In genomic region chr16:3180445-3180878, GRCh38 we compare ENCODE assay signal across 18 cellular contexts. TPM values are rescaled to one million over a fixed set of nuclear protein-coding genes. Genes with fewer than 3 reads are reported as not detected.
DNase-seq lines count a peak whose midpoint lies in the region; ATAC-seq, FAIRE-seq and TF ChIP-seq lines count a peak whose summit lies in the region.
"Had no signal": no experiment of that assay in that cellular context is flagged by ENCODE, and none has a peak within 500 bp of the region (broad histone marks: within the 10 kb centered on the region; RNA-seq: fewer than 3 reads in every experiment).

No MANE protein-coding gene starts in this region.

- H3K4me2 ChIP-seq in H1 (ENCODE audit: insufficient read depth in 1 of 2, low read depth in 2 of 2, low read length in 2 of 2) = peak overlapping the region; percentile 61 to 62
- H3K4me2 ChIP-seq in trophoblast cell (ENCODE audit: low read length) = peak overlapping the region; percentile 1

- TF ChIP-seq EP300 in H1 (IDR thresholded peaks at IDR 0.05; ENCODE audit: borderline replicate concordance in 1 of 2, low read depth in 2 of 2, low read length in 2 of 2) = no peak

- H3K9me3 ChIP-seq in H1 (ENCODE audit: insufficient read depth in 2 of 2, low read depth in 1 of 2, low read length in 1 of 2) (no peaks in the 10 kb centered on the region), trophoblast cell (ENCODE audit: insufficient read depth, low read depth, low read length) (no peaks in the 10 kb centered on the region)
- H3K9me3 ChIP-seq: pancreas had no signal

- H3K14ac ChIP-seq in H1 (ENCODE audit: insufficient read length) = no peak overlapping the region
- H3K14ac ChIP-seq in trophoblast cell (ENCODE audit: low read length) = no peak overlapping the region

- FAIRE-seq in H1 (lab: Jason Lieb, UNC) = no peak
- FAIRE-seq: GM12892, pancreas had no signal

- POLR2A ChIA-PET in H1 (lab: Charles Lee; ENCODE audit: partially characterized antibody) = interaction anchor here (0.6 to 1.2 kb wide), 8 partner anchors 9 to 103 kb away, joined by 3 to 6 read pairs (median 3); no protein-coding TSS in a partner anchor

- H3K27me3 ChIP-seq in H1 (replicated peaks in 1 of 4; ENCODE audit: control insufficient read depth in 3 of 4, extremely low read depth in 1 of 4, insufficient read depth in 3 of 4, low read length in 3 of 4) = peaks cover 0 to 38% (median 25%) of the 10 kb centered on the region in 4 experiments; a peak in 6 of 7 replicates
- H3K27me3 ChIP-seq in trophoblast cell (ENCODE audit: insufficient read depth, low read length) = peaks cover 11% of the 10 kb centered on the region

- H3K36me3 ChIP-seq in H1 (ENCODE audit: control insufficient read depth in 2 of 4, insufficient read depth in 4 of 4, low read length in 3 of 4) (no peaks in the 10 kb centered on the region), trophoblast cell (ENCODE audit: control insufficient read depth in 1 of 2, insufficient read depth in 2 of 2, low read length in 2 of 2) (no peaks in the 10 kb centered on the region)
- H3K36me3 ChIP-seq: pancreas had no signal

- H3K27ac ChIP-seq in H1 (ENCODE audit: low read depth, low read length) = no peak overlapping the region
- H3K27ac ChIP-seq in trophoblast cell (ENCODE audit: low read depth, low read length) = no peak overlapping the region
- H3K27ac ChIP-seq: coronary artery, pancreas had no signal

- no peak overlapping the region for H4K5ac ChIP-seq in H1 (ENCODE audit: insufficient read length, low read depth, low read length)

- WGBS in H1 (ENCODE audit: extremely low coverage in 1 of 2, insufficient coverage in 1 of 2, insufficient read length in 1 of 2, insufficient replicate concordance in 2 of 2, low coverage in 1 of 2, low lambda C conversion rate in 2 of 2, missing lambda C conversion rate in 1 of 2), 2 experiments = 6% methylated on average over 21 of the region's 21 CpGs; no CpG with 5 or more reads in 1 of the 2 experiments
- WGBS in trophoblast cell (ENCODE audit: extremely low coverage, insufficient coverage, insufficient read length) = no CpG with 5 or more reads among the region's 21 CpGs

- H3K4ac ChIP-seq in H1 (replicated peaks; ENCODE audit: insufficient read length, low read depth, low read length) (no peak overlapping the region), trophoblast cell (ENCODE audit: low read depth, low read length) (no peak overlapping the region)

- peaks cover 0 to 16% (median 0%) of the 10 kb centered on the region in 3 donors for H3K9me3 Mint-ChIP-seq in IgD-negative memory B cell

- H3K79me1 ChIP-seq in H1 (ENCODE audit: low read depth, low read length) (no peaks in the 10 kb centered on the region), trophoblast cell (ENCODE audit: low read length) (no peaks in the 10 kb centered on the region)

- H2BK120ac ChIP-seq in H1 (replicated peaks; ENCODE audit: low read depth, low read length) (no peak overlapping the region), trophoblast cell (ENCODE audit: insufficient read depth, low read length, poor library complexity) (no peak overlapping the region)

- no peak for TF ChIP-seq POLR2A in H1 (IDR thresholded peaks at IDR 0.05; ENCODE audit: control extremely low read depth in 1 of 2, low read depth in 2 of 2, low read length in 2 of 2)

- H4K20me1 ChIP-seq in H1 (replicated peaks in 1 of 2; ENCODE audit: control insufficient read depth in 1 of 2, insufficient read depth in 2 of 2, low read length in 2 of 2) = no peaks in the 10 kb centered on the region

- CTCF ChIA-PET in H1 (lab: Charles Lee; ENCODE audit: partially characterized antibody) = interaction anchor here (0.6 to 1.7 kb wide), 6 partner anchors 9 to 1850 kb away, joined by 3 to 5 read pairs (median 3); no protein-coding TSS in a partner anchor

- peaks cover 11 to 16% (median 13%) of the 10 kb centered on the region in 3 donors for H3K4me1 Mint-ChIP-seq in IgD-negative memory B cell

- ATAC-seq in HG03457 (IDR thresholded peaks at IDR 0.05; ENCODE audit: unreplicated experiment) (no peak), GM21390 (IDR thresholded peaks at IDR 0.05; ENCODE audit: unreplicated experiment) (no peak)
- ATAC-seq: pancreas had no signal

- H2AK5ac ChIP-seq in H1 (ENCODE audit: low read depth, low read length) = no peak overlapping the region
- no peak overlapping the region for H2AK5ac ChIP-seq in trophoblast cell (ENCODE audit: low read length)

- no peaks in the 10 kb centered on the region; a peak in 2 of 7 replicates for H3K4me1 ChIP-seq in H1 (replicated peaks in 1 of 4; ENCODE audit: control insufficient read depth in 3 of 4, insufficient read depth in 4 of 4, low read length in 3 of 4)
- peaks cover 9 to 11% of the 10 kb centered on the region in 2 experiments for H3K4me1 ChIP-seq in trophoblast cell (ENCODE audit: control insufficient read depth in 1 of 2, insufficient read depth in 2 of 2, low read length in 2 of 2)

- H3K4me3 Mint-ChIP-seq in IgD-negative memory B cell = peak overlapping the region in 1 of 4 donors; percentile 5
- H3K4me3 Mint-ChIP-seq: T-helper 1 cell treated with Interleukin-12 subunit alpha and Interleukin-12 subunit beta and Interleukin-4 antibody, amounts not matched to agents 30 μg/mL and 1 μg/mL, for 36 hours had no signal

- no peak overlapping the region for H2BK15ac ChIP-seq in H1 (ENCODE audit: low read length)

- H4K8ac ChIP-seq in H1 (ENCODE audit: extremely low read depth, insufficient read depth, low read length) = no peak overlapping the region
- H4K8ac ChIP-seq in trophoblast cell (ENCODE audit: low read depth, low read length) = no peak overlapping the region

- no peak overlapping the region for H3K56ac ChIP-seq in H1 (replicated peaks; ENCODE audit: insufficient read length, low read depth, low read length)

- H3K4me3 ChIP-seq in H1 (ENCODE audit: extremely low read depth in 1 of 4, insufficient read depth in 2 of 4, low read depth in 3 of 4, low read length in 4 of 4) (peak overlapping the region; percentile 51 to 79 (median 63)), trophoblast cell (ENCODE audit: low read depth, low read length) (no peak overlapping the region)
- H3K4me3 ChIP-seq: coronary artery, pancreas had no signal

- no peak overlapping the region for H3K23ac ChIP-seq in H1 (ENCODE audit: insufficient read length)
- no peak overlapping the region for H3K23ac ChIP-seq in trophoblast cell (ENCODE audit: low read length)

- no peak overlapping the region; the same call in 1 of the 2 replicates for H2AFZ ChIP-seq in H1 (ENCODE audit: low read length)
- no peak overlapping the region for H2AFZ ChIP-seq in trophoblast cell (ENCODE audit: insufficient read depth, low read length, poor library complexity)

- peak overlapping the region; percentile 35 to 88 (median 69) for H3K27ac Mint-ChIP-seq in IgD-negative memory B cell
- H3K27ac Mint-ChIP-seq: T-helper 1 cell treated with Interleukin-12 subunit alpha and Interleukin-12 subunit beta and Interleukin-4 antibody, amounts not matched to agents 30 μg/mL and 1 μg/mL, for 36 hours had no signal

- H3K18ac ChIP-seq in H1 (ENCODE audit: extremely low read depth, low read length) (no peak overlapping the region), trophoblast cell (ENCODE audit: low read length) (no peak overlapping the region)

- no peak overlapping the region for H4K12ac ChIP-seq in trophoblast cell (ENCODE audit: low read depth, low read length)

- H2BK12ac ChIP-seq in H1 (ENCODE audit: low read depth, low read length) (no peak overlapping the region), trophoblast cell (ENCODE audit: low read length) (no peak overlapping the region)

- peaks cover 4% of the 10 kb centered on the region for H3K36me3 Mint-ChIP-seq in IgD-negative memory B cell

- H3K23me2 ChIP-seq in H1 (ENCODE audit: low read depth, low read length) = peaks cover 13% of the 10 kb centered on the region; the same call in 1 of the 2 replicates

- TF ChIP-seq CTCF in H1 (IDR thresholded peaks at IDR 0.05; ENCODE audit: control extremely low read depth in 1 of 3, insufficient read depth in 1 of 3, low read depth in 1 of 3, low read length in 3 of 3) = no peak

- peaks cover 69% of the 10 kb centered on the region for H3K27me3 Mint-ChIP-seq in IgD-negative memory B cell

- H3K79me2 ChIP-seq in H1 (ENCODE audit: control insufficient read depth in 1 of 2, insufficient read depth in 2 of 2, low read length in 2 of 2) (no peaks in the 10 kb centered on the region), trophoblast cell (ENCODE audit: control insufficient read depth, insufficient read depth, low read length, poor library complexity) (no peaks in the 10 kb centered on the region)

- peak; percentile 39 for DNase-seq in activated T-cell treated with anti-CD3 and anti-CD28 coated beads for 48 hours (ENCODE audit: low read depth)
- DNase-seq in activated T-cell treated with anti-CD3 and anti-CD28 coated beads for 4 hours = no peak
- peak in 1 of 2 experiments; percentile 95 for DNase-seq in H1 (ENCODE audit: low read depth in 1 of 2, low spot score in 2 of 2)
- no peak for DNase-seq in trophoblast cell
- DNase-seq in NCI-H1417 (lab: John Stamatoyannopoulos, UW) = no peak
- DNase-seq: midbrain, NCI-H510A, pancreas, RPMI8226 had no signal

- no peak overlapping the region for H3K9ac ChIP-seq in H1 (replicated peaks in 1 of 4; ENCODE audit: extremely low read depth in 1 of 4, low read depth in 3 of 4, low read length in 3 of 4)
- H3K9ac ChIP-seq in trophoblast cell (ENCODE audit: low read length) = no peak overlapping the region

- H4K91ac ChIP-seq in H1 (replicated peaks; ENCODE audit: insufficient read length, low read length) (no peak overlapping the region), trophoblast cell (ENCODE audit: low read depth, low read length) (no peak overlapping the region)

- no peak overlapping the region for H2BK20ac ChIP-seq in H1 (ENCODE audit: low read length)

- H2BK5ac ChIP-seq in H1 (ENCODE audit: low read depth, low read length) (no peak overlapping the region), trophoblast cell (ENCODE audit: low read depth, low read length, poor library complexity) (no peak overlapping the region)

- no peak for TF ChIP-seq RAD21 in H1 (IDR thresholded peaks at IDR 0.05 in 1 of 2, conservative IDR thresholded peaks at IDR 0.05 in 1 of 2; ENCODE audit: low read depth in 2 of 2, low read length in 2 of 2)

RNA-seq across cellular contexts. Expression of gene OR1F1, which starts 7.5 kb away (rescaled TPM):
- polyA plus RNA-seq in IgD-negative memory B cell (not detected), H1 (2011; rRNA removed) (0.93 and 1.2 TPM in 2 replicates)
- 0.48 and 0.52 TPM in 2 replicates for total RNA-seq in H1 (2021; fragmentation: NEBNext Ultra II Directional; extraction: Animal tissue kit (Norgen Biotek cat#: 25700))
- polyA plus RNA-seq in H1 (2011; cell fraction: cytosol; rRNA removed) = 0.40 TPM
- polyA plus RNA-seq in H1 (2011; cell fraction: nucleus; rRNA removed) = 0.87 TPM
- polyA plus RNA-seq in H1 (2012, experiment 1 of 2) = 0.40 to 0.48 TPM (median 0.42 TPM) in 3 of 4 replicates, not detected in the other
- not detected for polyA plus RNA-seq in H1 (2012, experiment 2 of 2)
- 0.41 TPM for polyA plus RNA-seq in H1 (2013, experiment 1 of 2)
- polyA plus RNA-seq in H1 (2013, experiment 2 of 2) = 0.35 TPM
- 0.82 and 2.6 TPM in 2 replicates for polyA minus RNA-seq in H1 (2011; rRNA and poly(A)+ RNA removed)
- not detected for polyA minus RNA-seq in H1 (2011; cell fraction: cytosol; rRNA and poly(A)+ RNA removed)
- not detected for polyA minus RNA-seq in H1 (2011; cell fraction: nucleus; rRNA and poly(A)+ RNA removed)
- 0.06 TPM in 1 of 2 replicates, not detected in the other for polyA plus RNA-seq in trophoblast cell (2013)
- total RNA-seq: activated CD8-positive, alpha-beta memory T cell treated with anti-CD3 and anti-CD28 coated beads for 36 hours; pancreas; urinary bladder had no signal
- polyA plus RNA-seq: adipose tissue, pancreas, urinary bladder had no signal

RNA-seq across cellular contexts. Expression of gene ZNF213, which starts 45.6 kb away (rescaled TPM):
- polyA plus RNA-seq in IgD-negative memory B cell (1.9 TPM), H1 (2011; rRNA removed) (1.6 and 3.8 TPM in 2 replicates)
- 6.9 and 7.3 TPM in 2 replicates for total RNA-seq in H1 (2021; fragmentation: NEBNext Ultra II Directional; extraction: Animal tissue kit (Norgen Biotek cat#: 25700))
- 1.6 TPM for polyA plus RNA-seq in H1 (2011; cell fraction: cytosol; rRNA removed)
- 3.9 TPM for polyA plus RNA-seq in H1 (2011; cell fraction: nucleus; rRNA removed)
- polyA plus RNA-seq in H1 (2012, experiment 1 of 2) = 6.0 to 8.4 TPM (median 8.4 TPM) in 4 replicates
- 7.1 TPM for polyA plus RNA-seq in H1 (2012, experiment 2 of 2)
- polyA plus RNA-seq in H1 (2013, experiment 1 of 2) = 6.2 TPM
- 6.1 TPM for polyA plus RNA-seq in H1 (2013, experiment 2 of 2)
- polyA minus RNA-seq in H1 (2011; rRNA and poly(A)+ RNA removed) = 1.2 and 1.4 TPM in 2 replicates
- polyA minus RNA-seq in H1 (2011; cell fraction: cytosol; rRNA and poly(A)+ RNA removed) = 4.2 TPM
- 3.9 TPM for polyA minus RNA-seq in H1 (2011; cell fraction: nucleus; rRNA and poly(A)+ RNA removed)
- 8.3 and 8.5 TPM in 2 replicates for polyA plus RNA-seq in trophoblast cell (2013)

RNA-seq across cellular contexts. Expression of gene ZNF200, which starts 54.5 kb away (rescaled TPM):
- polyA plus RNA-seq in IgD-negative memory B cell (8.3 TPM), H1 (2011; rRNA removed) (2.7 and 3.0 TPM in 2 replicates)
- total RNA-seq in H1 (2021; fragmentation: NEBNext Ultra II Directional; extraction: Animal tissue kit (Norgen Biotek cat#: 25700)) = 7.5 and 9.9 TPM in 2 replicates
- 4.1 TPM for polyA plus RNA-seq in H1 (2011; cell fraction: cytosol; rRNA removed)
- polyA plus RNA-seq in H1 (2011; cell fraction: nucleus; rRNA removed) = 3.2 TPM
- 5.5 to 7.8 TPM (median 6.5 TPM) in 4 replicates for polyA plus RNA-seq in H1 (2012, experiment 1 of 2)
- polyA plus RNA-seq in H1 (2012, experiment 2 of 2) = 1.4 TPM
- 5.8 TPM for polyA plus RNA-seq in H1 (2013, experiment 1 of 2)
- polyA plus RNA-seq in H1 (2013, experiment 2 of 2) = 5.3 TPM
- polyA minus RNA-seq in H1 (2011; rRNA and poly(A)+ RNA removed) = 6.7 and 8.4 TPM in 2 replicates
- 4.0 TPM for polyA minus RNA-seq in H1 (2011; cell fraction: cytosol; rRNA and poly(A)+ RNA removed)
- 11.2 TPM for polyA minus RNA-seq in H1 (2011; cell fraction: nucleus; rRNA and poly(A)+ RNA removed)
- polyA plus RNA-seq in trophoblast cell (2013) = 3.4 and 3.8 TPM in 2 replicates
